Comparison of ENCODE assay signal across 11 cellular contexts in the genomic region with DNA sequence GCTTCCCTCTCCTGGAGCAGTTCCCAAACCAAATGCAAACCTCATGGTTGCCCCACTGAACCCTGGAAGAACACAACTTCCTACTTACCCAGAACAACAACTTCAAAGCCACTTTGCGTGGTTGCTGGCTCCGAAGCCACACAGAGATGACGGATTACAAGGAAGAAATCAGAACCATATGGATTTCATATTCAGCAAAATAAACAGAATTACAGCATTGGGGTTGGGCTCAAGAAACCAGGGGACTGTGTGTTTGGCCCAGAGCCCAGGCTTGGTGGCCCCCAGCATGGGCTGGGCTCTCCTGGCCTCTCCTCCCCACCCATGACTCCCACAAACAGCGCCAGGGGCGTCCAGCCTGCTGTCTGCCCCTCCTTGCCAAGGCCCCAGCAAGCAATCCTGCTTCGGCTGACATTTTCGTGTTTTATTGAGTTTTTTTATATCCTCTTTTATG.
A peak's percentile ranks its signal among the peaks of the same experiment; 100 is the strongest.
DNase-seq lines count a peak whose midpoint lies in the region; ATAC-seq and TF ChIP-seq lines count a peak whose summit lies in the region.
"Had no signal": no experiment of that assay in that cellular context is flagged by ENCODE, and none has a peak within 500 bp of the region (broad histone marks: within the 10 kb centered on the region; RNA-seq: fewer than 3 reads in every experiment).

No MANE protein-coding gene starts in this region.

- no peak for TF ChIP-seq CTCF in astrocyte of the spinal cord (IDR thresholded peaks at IDR 0.05; ENCODE audit: low read depth, low read length)

- H3K4me3 ChIP-seq in astrocyte of the spinal cord (ENCODE audit: low read depth, low read length) = no peak overlapping the region
- no peak overlapping the region for H3K4me3 ChIP-seq in skin epidermis
- H3K4me3 ChIP-seq: tibial artery had no signal

- in situ Hi-C loops in astrocyte of the spinal cord (cut with HindIII; ENCODE audit: low sequenced_read_pairs) = no loop called here

- intact Hi-C loops in left ventricle myocardium superior (cut with micrococcal nuclease) = loop anchor here (10.0 kb wide), 1 partner anchor 54 kb away; no protein-coding TSS in a partner anchor

- DNase-seq in GM04503 (ENCODE audit: low read depth) (peak; percentile 58), astrocyte of the spinal cord (ENCODE audit: low read depth, low spot score) (peak; percentile 56), left ventricle myocardium superior (peak; percentile 60), NCI-H2107 (lab: John Stamatoyannopoulos, UW) (no peak), DMS 273 treated with DMSO at 0.1 percent for 48 hours (lab: John Stamatoyannopoulos, UW) (no peak)
- DNase-seq: kidney had no signal

- ATAC-seq in left ventricle myocardium superior (peak; percentile 25), HG03045 (IDR thresholded peaks at IDR 0.05; ENCODE audit: unreplicated experiment) (no peak), GM18511 (IDR thresholded peaks at IDR 0.05; ENCODE audit: unreplicated experiment) (no peak)
- ATAC-seq: HCT116 had no signal

- peak overlapping the region in 20 of 21 experiments; percentile 3 to 81 (median 62) for H3K27ac ChIP-seq in skin epidermis

Comparison
In these comparisons a context has a peak if more than half of its experiments do, and no peak if none do; other contexts are left out.
1. DNase-seq: peak in GM04503 (single experiment), astrocyte of the spinal cord (single experiment) and left ventricle myocardium superior (single experiment); none in NCI-H2107 (single experiment) and DMS 273 treated with DMSO at 0.1 percent for 48 hours (single experiment).